Comparison of ENCODE assay signal across 23 cellular contexts in genomic region chrX:69123481-69123880, GRCh38.
"Had no signal": no experiment of that assay in that cellular context is flagged by ENCODE, and none has a peak within 500 bp of the region (broad histone marks: within the 10 kb centered on the region; RNA-seq: fewer than 3 reads in every experiment).

No MANE protein-coding gene starts in this region.

- H3K9me3 Mint-ChIP-seq: naive thymus-derived CD8-positive, alpha-beta T cell; stimulated activated effector memory CD8-positive, alpha-beta T cell treated with anti-CD3 and anti-CD28 coated beads, Interleukin-12 subunit alpha, Interleukin-12 subunit beta, amount 100 ng/mL, for 72 hours had no signal

- H3K4me1 Mint-ChIP-seq: immature natural killer cell; stimulated activated effector memory CD8-positive, alpha-beta T cell treated with anti-CD3 and anti-CD28 coated beads, Interleukin-12 subunit alpha, Interleukin-12 subunit beta, amount 100 ng/mL, for 72 hours had no signal

- H3K9me3 ChIP-seq: gastrocnemius medialis, mucosa of descending colon, ovary, suprapubic skin, tibial artery, upper lobe of right lung, vagina had no signal

- ATAC-seq: gastrocnemius medialis; left cardiac atrium; left ventricle myocardium superior; mucosa of descending colon; naive thymus-derived CD8-positive, alpha-beta T cell; right cardiac atrium; stimulated activated effector memory CD8-positive, alpha-beta T cell treated with anti-CD3 and anti-CD28 coated beads, Interleukin-12 subunit alpha, Interleukin-12 subunit beta, amount 100 ng/mL, for 72 hours; stimulated activated naive CD8-positive, alpha-beta T cell treated with anti-CD3 and anti-CD28 coated beads, Interleukin-15, Interleukin-2, amounts not matched to agents 100 U/mL and 50 U/mL, for 24 hours; upper lobe of right lung had no signal

- H3K4me1 ChIP-seq: gastrocnemius medialis, upper lobe of right lung, vagina had no signal

- H3K27ac Mint-ChIP-seq: immature natural killer cell; progenitor cell of endocrine pancreas; stimulated activated effector memory CD8-positive, alpha-beta T cell treated with anti-CD3 and anti-CD28 coated beads, Interleukin-12 subunit alpha, Interleukin-12 subunit beta, amount 100 ng/mL, for 72 hours had no signal

- H3K4me3 Mint-ChIP-seq: immature natural killer cell; naive thymus-derived CD8-positive, alpha-beta T cell; stimulated activated effector memory CD8-positive, alpha-beta T cell treated with anti-CD3 and anti-CD28 coated beads, Interleukin-12 subunit alpha, Interleukin-12 subunit beta, amount 100 ng/mL, for 72 hours had no signal

- H3K4me3 ChIP-seq: dorsolateral prefrontal cortex, gastrocnemius medialis, lung, mucosa of descending colon, ovary, suprapubic skin, tibial artery, upper lobe of right lung, vagina had no signal

- H3K27me3 ChIP-seq: ovary, suprapubic skin, tibial artery, upper lobe of right lung, vagina had no signal

- H3K36me3 ChIP-seq: gastrocnemius medialis, ovary, suprapubic skin, tibial artery, upper lobe of right lung, vagina had no signal

- H3K27ac ChIP-seq: dorsolateral prefrontal cortex, gastrocnemius medialis, ovary, suprapubic skin, tibial artery, upper lobe of right lung, vagina had no signal

- H3K36me3 Mint-ChIP-seq: immature natural killer cell; naive thymus-derived CD8-positive, alpha-beta T cell; stimulated activated effector memory CD8-positive, alpha-beta T cell treated with anti-CD3 and anti-CD28 coated beads, Interleukin-12 subunit alpha, Interleukin-12 subunit beta, amount 100 ng/mL, for 72 hours had no signal

- DNase-seq: cortex of kidney; dorsolateral prefrontal cortex; effector CD8-positive, alpha-beta T cell; gastrocnemius medialis; immature natural killer cell; kidney; left cardiac atrium; left ventricle myocardium superior; mucosa of descending colon; naive thymus-derived CD8-positive, alpha-beta T cell; ovary; right cardiac atrium; small intestine; stimulated activated CD4-positive, alpha-beta T cell treated with anti-CD3 and anti-CD28 coated beads, Interleukin-2, amount 100 ng/mL, for 48 hours; stimulated activated CD8-positive, alpha-beta memory T cell treated with anti-CD3 and anti-CD28 coated beads, Interleukin-4, amount 100 ng/mL, for 48 hours; stimulated activated naive CD8-positive, alpha-beta T cell treated with anti-CD3 and anti-CD28 coated beads, Interleukin-15, Interleukin-2, amounts not matched to agents 100 U/mL and 50 U/mL, for 24 hours; tibial artery; upper lobe of right lung had no signal
